Comparison of ENCODE assay signal across 20 cellular contexts in genomic region chr6:34537922-34538550, GRCh38. TPM values are rescaled to one million over a fixed set of nuclear protein-coding genes. Genes with fewer than 3 reads are reported as not detected.
DNase-seq lines count a peak whose midpoint lies in the region; ATAC-seq, FAIRE-seq and TF ChIP-seq lines count a peak whose summit lies in the region.
"Had no signal": no experiment of that assay in that cellular context is flagged by ENCODE, and none has a peak within 500 bp of the region (broad histone marks: within the 10 kb centered on the region; RNA-seq: fewer than 3 reads in every experiment).

No MANE protein-coding gene starts in this region.

- CTCF ChIA-PET in mammary epithelial cell (lab: Charles Lee; ENCODE audit: low non-redundant PET), result no interaction called here
- CTCF ChIA-PET in activated CD8-positive, alpha-beta T cell treated with anti-CD3 and anti-CD28 coated beads, Interleukin-2, amount 10 ng/mL, durations not matched to agents 7 days and 5 days (lab: Charles Lee), result no interaction called here

- no peak overlapping the region for H2AFZ ChIP-seq in mammary epithelial cell (ENCODE audit: low read depth, low read length)

- no peaks in the 10 kb centered on the region for H3K36me3 ChIP-seq in breast epithelium
- no peaks in the 10 kb centered on the region for H3K36me3 ChIP-seq in mammary epithelial cell (ENCODE audit: insufficient read depth, low read length)
- H3K36me3 ChIP-seq in kidney (ENCODE audit: control insufficient read depth in 1 of 2, insufficient read depth in 2 of 2, low read length in 2 of 2), result no peaks in the 10 kb centered on the region
- H3K36me3 ChIP-seq: BLaER1 had no signal

- H3K27me3 ChIP-seq in breast epithelium (no peaks in the 10 kb centered on the region), mammary epithelial cell (ENCODE audit: insufficient read depth, low read length) (no peaks in the 10 kb centered on the region)
- H3K27me3 ChIP-seq: BLaER1 had no signal

- no peaks in the 10 kb centered on the region for H4K20me1 ChIP-seq in mammary epithelial cell (ENCODE audit: insufficient read depth, low read length)
- H4K20me1 ChIP-seq: BLaER1 had no signal

- dilution Hi-C loops in mammary epithelial cell (cut with HindIII; ENCODE audit: low sequenced_read_pairs), result no loop called here

- no peak for ATAC-seq in esophagus mucosa
- no peak for ATAC-seq in activated CD8-positive, alpha-beta T cell treated with anti-CD3 and anti-CD28 coated beads, Interleukin-2, amount 10 ng/mL, durations not matched to agents 7 days and 5 days
- ATAC-seq: CD8-positive, alpha-beta T cell; GM12878 had no signal

- TF ChIP-seq CTCF in breast epithelium (IDR thresholded peaks at IDR 0.05) (no peak), mammary epithelial cell (conservative IDR thresholded peaks at IDR 0.05 in 1 of 2, IDR thresholded peaks at IDR 0.05 in 1 of 2; ENCODE audit: extremely low read depth in 1 of 2, insufficient read depth in 1 of 2, low read depth in 1 of 2, low read length in 2 of 2) (no peak), VCaP (conservative IDR thresholded peaks at IDR 0.05) (no peak), kidney (IDR thresholded peaks at IDR 0.05; ENCODE audit: borderline replicate concordance, extremely low read depth, insufficient read depth) (no peak)

- WGBS in mammary epithelial cell (ENCODE audit: low coverage, missing lambda C conversion rate), result 75% methylated on average over 18 of the region's 19 CpGs

- H3K4me1 Mint-ChIP-seq in activated CD8-positive, alpha-beta T cell treated with anti-CD3 and anti-CD28 coated beads, Interleukin-2, amount 10 ng/mL, durations not matched to agents 7 days and 5 days (ENCODE audit: low read depth), result no peaks in the 10 kb centered on the region

- no peaks in the 10 kb centered on the region for H3K9me3 Mint-ChIP-seq in activated CD8-positive, alpha-beta T cell treated with anti-CD3 and anti-CD28 coated beads, Interleukin-2, amount 10 ng/mL, durations not matched to agents 7 days and 5 days (ENCODE audit: insufficient read depth)
- H3K9me3 Mint-ChIP-seq: CD8-positive, alpha-beta T cell had no signal

- intact Hi-C loops in breast epithelium (cut with DNase I; ENCODE audit: low total_unique reads) (no loop called here), mammary epithelial cell (cut with micrococcal nuclease) (no loop called here), kidney (cut with DNase I) (no loop called here)

- H3K79me2 ChIP-seq in mammary epithelial cell (ENCODE audit: insufficient read depth, low read length), result no peaks in the 10 kb centered on the region

- POLR2A ChIA-PET in activated CD8-positive, alpha-beta T cell treated with anti-CD3 and anti-CD28 coated beads, Interleukin-2, amount 10 ng/mL, durations not matched to agents 7 days and 5 days (lab: Charles Lee), result no interaction called here

- no peaks in the 10 kb centered on the region for H3K36me3 Mint-ChIP-seq in activated CD8-positive, alpha-beta T cell treated with anti-CD3 and anti-CD28 coated beads, Interleukin-2, amount 10 ng/mL, durations not matched to agents 7 days and 5 days (ENCODE audit: low read depth)
- H3K36me3 Mint-ChIP-seq: CD8-positive, alpha-beta T cell had no signal

- DNase-seq in breast epithelium (ENCODE audit: low spot score in 2 of 2) (no peak), mammary epithelial cell (no peak), kidney (peak; percentile 54), ureter (ENCODE audit: low spot score) (no peak), KBM-7 (no peak)
- no peak for DNase-seq in activated CD8-positive, alpha-beta T cell treated with anti-CD3 and anti-CD28 coated beads, Interleukin-2, amount 10 ng/mL, durations not matched to agents 7 days and 5 days
- DNase-seq: 8988T; CD8-positive, alpha-beta T cell; DMS 273 treated with DMSO at 0.1 percent for 48 hours; DMS53; DND-41; EL had no signal

- H3K9ac ChIP-seq in mammary epithelial cell (ENCODE audit: insufficient read depth, low read length), result no peak overlapping the region
- H3K9ac ChIP-seq in kidney (ENCODE audit: low read length in 2 of 2), result no peak overlapping the region
- H3K9ac ChIP-seq: BLaER1 had no signal

- H3K27ac Mint-ChIP-seq in activated CD8-positive, alpha-beta T cell treated with anti-CD3 and anti-CD28 coated beads, Interleukin-2, amount 10 ng/mL, durations not matched to agents 7 days and 5 days, result no peak overlapping the region
- H3K27ac Mint-ChIP-seq: CD8-positive, alpha-beta T cell had no signal

- in situ Hi-C loops in mammary epithelial cell (cut with MboI; ENCODE audit: low sequenced_read_pairs in 2 of 2), result no loop called here
- in situ Hi-C loops in KBM-7 (cut with MboI; ENCODE audit: low pct_unique_long_range_greater_than_20kb, low sequenced_read_pairs), result no loop called here

- H3K27ac ChIP-seq in breast epithelium, result peak overlapping the region; percentile 25 to 79
- no peak overlapping the region for H3K27ac ChIP-seq in mammary epithelial cell (ENCODE audit: insufficient read depth, low read depth, low read length)
- peak overlapping the region; percentile 100 for H3K27ac ChIP-seq in VCaP
- no peak overlapping the region for H3K27ac ChIP-seq in kidney (ENCODE audit: low read depth in 2 of 2, low read length in 2 of 2)
- H3K27ac ChIP-seq: BLaER1 had no signal

- no peaks in the 10 kb centered on the region for H3K9me3 ChIP-seq in breast epithelium
- H3K9me3 ChIP-seq in mammary epithelial cell (replicated peaks; ENCODE audit: insufficient read depth, low read length), result no peaks in the 10 kb centered on the region
- no peaks in the 10 kb centered on the region for H3K9me3 ChIP-seq in kidney (ENCODE audit: control insufficient read depth in 1 of 2, low read length in 2 of 2)
- H3K9me3 ChIP-seq: BLaER1 had no signal

- no TSS peak for BruUV-seq in mammary epithelial cell (replicated peaks; lab: Mats Ljungman, UMichigan)

- no peak for FAIRE-seq in kidney (lab: Jason Lieb, UNC)
- FAIRE-seq: GM12878, GM19239, H54 had no signal

- no peak overlapping the region for H3K4me2 ChIP-seq in mammary epithelial cell (ENCODE audit: insufficient read depth, low read depth, low read length)
- H3K4me2 ChIP-seq: BLaER1 had no signal

- no peaks in the 10 kb centered on the region for H3K27me3 Mint-ChIP-seq in activated CD8-positive, alpha-beta T cell treated with anti-CD3 and anti-CD28 coated beads, Interleukin-2, amount 10 ng/mL, durations not matched to agents 7 days and 5 days (ENCODE audit: low read depth)

- no peak for TF ChIP-seq POLR2A in breast epithelium (IDR thresholded peaks at IDR 0.05)

- H3K4me3 ChIP-seq in breast epithelium (no peak overlapping the region), mammary epithelial cell (replicated peaks in 1 of 3; ENCODE audit: insufficient read depth in 1 of 3, low read depth in 2 of 3, low read length in 3 of 3) (no peak overlapping the region), kidney (ENCODE audit: low read length in 2 of 2) (no peak overlapping the region)
- H3K4me3 ChIP-seq: BLaER1, GM12878 had no signal

- H3K4me3 Mint-ChIP-seq in activated CD8-positive, alpha-beta T cell treated with anti-CD3 and anti-CD28 coated beads, Interleukin-2, amount 10 ng/mL, durations not matched to agents 7 days and 5 days, result no peak overlapping the region
- H3K4me3 Mint-ChIP-seq: CD8-positive, alpha-beta T cell had no signal

- H3K4me1 ChIP-seq in breast epithelium (peaks cover 0 to 16% of the 10 kb centered on the region in 2 donors), mammary epithelial cell (ENCODE audit: insufficient read depth, low read length) (no peaks in the 10 kb centered on the region), kidney (ENCODE audit: control insufficient read depth in 1 of 2, insufficient read depth in 1 of 2, low read depth in 1 of 2, low read length in 2 of 2) (no peaks in the 10 kb centered on the region)

RNA-seq across cellular contexts. Expression of gene SPDEF, which starts 18.1 kb away (rescaled TPM):
- 100 to 1,000 TPM in 1 of 3 donors, 10 to 100 TPM in 1, under 1 TPM in 1; 0.48 to 123 (median 89.0) TPM for total RNA-seq in breast epithelium
- under 1 TPM in 1 of 2 donors, not detected in 1; 0.16 TPM for total RNA-seq in mammary epithelial cell
- not detected for polyA plus RNA-seq in mammary epithelial cell
- not detected for polyA minus RNA-seq in mammary epithelial cell
- 0.19 TPM for total RNA-seq in kidney
- not detected for polyA plus RNA-seq in kidney (ENCODE audit: insufficient read depth, low read depth, low replicate concordance)
- total RNA-seq in ureter, result 3.5 TPM
- total RNA-seq in esophagus mucosa, result 0.44 TPM
- total RNA-seq in activated CD8-positive, alpha-beta T cell treated with anti-CD3 and anti-CD28 coated beads, Interleukin-2, amount 10 ng/mL, durations not matched to agents 7 days and 5 days, result under 1 TPM in 1 of 2 experiments, not detected in 1; 0.13 TPM
- total RNA-seq: A673, G401, GM12878 had no signal
- polyA plus RNA-seq: GM12878 had no signal

Comparison
In these comparisons a context has a peak if more than half of its experiments do, and no peak if none do; other contexts are left out.
1. H3K27ac ChIP-seq: peak in breast epithelium (2 of 2) and VCaP (single experiment); none in mammary epithelial cell (single experiment) and kidney (0 of 2).